In the genomic region with DNA sequence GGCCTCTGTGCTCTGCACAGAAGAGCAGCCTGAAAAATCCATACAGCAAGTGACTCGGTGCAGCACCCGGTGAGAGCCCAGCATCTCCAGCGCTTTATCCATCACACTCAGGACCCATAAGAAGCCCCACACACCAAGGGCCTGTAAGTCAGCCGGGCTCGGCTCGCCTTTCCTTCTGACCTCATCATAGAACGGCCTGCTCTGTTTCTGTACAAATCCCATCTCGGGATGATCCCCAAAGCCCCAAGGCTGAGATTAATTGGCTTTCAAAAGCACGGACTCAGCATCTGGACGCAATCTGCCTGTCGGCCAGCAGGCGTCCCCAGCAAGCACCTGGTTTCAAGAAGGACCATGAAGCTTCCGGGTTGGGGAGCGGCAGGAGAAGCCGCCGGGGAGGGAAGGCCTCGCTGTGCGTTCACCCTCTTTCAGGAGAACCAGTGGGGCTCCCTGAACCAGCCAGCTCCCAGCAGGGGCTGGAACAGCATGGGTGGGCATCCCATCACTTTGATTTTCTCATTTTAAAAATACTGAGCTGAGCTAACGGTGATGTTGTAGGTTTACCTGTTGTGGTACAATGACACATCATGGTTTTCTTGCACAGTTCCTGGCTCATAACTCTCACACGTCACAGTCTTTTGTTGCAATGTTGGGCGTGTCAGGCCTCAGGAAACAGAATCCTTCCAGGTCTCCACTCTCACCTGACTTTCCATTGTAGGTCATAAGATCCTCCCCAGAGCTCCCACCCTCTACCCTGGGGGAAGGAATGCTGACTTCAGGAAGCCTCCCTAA, we compare ENCODE assay signal across 8 cellular contexts. TPM values are rescaled to one million over a fixed set of nuclear protein-coding genes. Genes with fewer than 3 reads are reported as not detected.
DNase-seq lines count a peak whose midpoint lies in the region; ATAC-seq lines count a peak whose summit lies in the region.

No MANE protein-coding gene starts in this region.

- intact Hi-C loops in left ventricle myocardium superior (cut with micrococcal nuclease), result no loop called here

- DNase-seq in Caki2 (ENCODE audit: low read depth), result peak; percentile 89
- peak; percentile 87 for DNase-seq in HCEC 1CT
- peak; percentile 88 for DNase-seq in NCI-H1694 treated with DMSO at 0.1 percent for 48 hours (lab: John Stamatoyannopoulos, UW)
- peak in 49 of 56 donors; percentile 21 to 81 (median 52) for DNase-seq in amygdala (lab: John Stamatoyannopoulos, UW)
- peak; percentile 89 for DNase-seq in left ventricle myocardium superior
- peak; percentile 58 for DNase-seq in putamen (ENCODE audit: low spot score)

- peaks cover 13% of the 10 kb centered on the region for H3K36me3 Mint-ChIP-seq in T-helper 1 cell treated with Interleukin-12 subunit alpha and Interleukin-12 subunit beta and Interleukin-4 antibody, amounts not matched to agents 30 μg/mL and 1 μg/mL, for 36 hours (ENCODE audit: low read depth)

- peaks cover 37% of the 10 kb centered on the region for H3K4me1 Mint-ChIP-seq in T-helper 1 cell treated with Interleukin-12 subunit alpha and Interleukin-12 subunit beta and Interleukin-4 antibody, amounts not matched to agents 30 μg/mL and 1 μg/mL, for 36 hours (ENCODE audit: low read depth)

- ATAC-seq in left ventricle myocardium superior (peak; percentile 88), HG03460 (IDR thresholded peaks at IDR 0.05; ENCODE audit: unreplicated experiment) (no peak)

- no peaks in the 10 kb centered on the region for H3K27me3 Mint-ChIP-seq in T-helper 1 cell treated with Interleukin-12 subunit alpha and Interleukin-12 subunit beta and Interleukin-4 antibody, amounts not matched to agents 30 μg/mL and 1 μg/mL, for 36 hours (ENCODE audit: low read depth)

- H3K4me3 Mint-ChIP-seq in T-helper 1 cell treated with Interleukin-12 subunit alpha and Interleukin-12 subunit beta and Interleukin-4 antibody, amounts not matched to agents 30 μg/mL and 1 μg/mL, for 36 hours, result peak overlapping the region; percentile 17

- in situ Hi-C loops in Caki2 (cut with HindIII; ENCODE audit: low pct_unique_long_range_greater_than_20kb, low sequenced_read_pairs), result loop anchor here (10.0 kb wide), 1 partner anchor 71 kb away; no protein-coding TSS in a partner anchor

- no peaks in the 10 kb centered on the region for H3K9me3 Mint-ChIP-seq in T-helper 1 cell treated with Interleukin-12 subunit alpha and Interleukin-12 subunit beta and Interleukin-4 antibody, amounts not matched to agents 30 μg/mL and 1 μg/mL, for 36 hours

- H3K27ac Mint-ChIP-seq in T-helper 1 cell treated with Interleukin-12 subunit alpha and Interleukin-12 subunit beta and Interleukin-4 antibody, amounts not matched to agents 30 μg/mL and 1 μg/mL, for 36 hours, result peak overlapping the region; percentile 96

RNA-seq across cellular contexts. Expression of gene CCDC57, which starts 6.7 kb away (rescaled TPM):
- 8.4 and 10.8 TPM in 2 replicates for total RNA-seq in Caki2 (2014; rRNA removed; shearing (Covaris generic); ENCODE audit: low replicate concordance)
- total RNA-seq in left ventricle myocardium superior, result 8.1 TPM

RNA-seq across cellular contexts. Expression of gene SLC16A3, which starts 22.9 kb away (rescaled TPM):
- 589 and 677 TPM in 2 replicates for total RNA-seq in Caki2 (2014; rRNA removed; shearing (Covaris generic); ENCODE audit: low replicate concordance)
- total RNA-seq in left ventricle myocardium superior, result 7.8 TPM

Comparison
In these comparisons a context has a peak if more than half of its experiments do, and no peak if none do; other contexts are left out.
1. RNA of gene SLC16A3, which starts 22.9 kb away (total RNA-seq): 589 to 677 TPM in Caki2; 7.8 TPM in left ventricle myocardium superior (single experiment); every median in the first group is over 10 times any median in the second.
2. Peak in every context shown above with its lines, with median percentiles within 50 percentile points of each other: DNase-seq.